Comparison of ENCODE assay signal across 8 cellular contexts in genomic region chr12:14417717-14418116, GRCh38. TPM values are rescaled to one million over a fixed set of nuclear protein-coding genes. Genes with fewer than 3 reads are reported as not detected.
DNase-seq lines count a peak whose midpoint lies in the region; ATAC-seq and TF ChIP-seq lines count a peak whose summit lies in the region.

No MANE protein-coding gene starts in this region.

- H2BK120ac ChIP-seq in mesenchymal stem cell (ENCODE audit: low read depth, low read length): no peak overlapping the region

- H3K4me1 Mint-ChIP-seq in Caco-2 (ENCODE audit: low read depth, unreplicated experiment): peaks cover 13% of the 10 kb centered on the region
- H3K4me1 Mint-ChIP-seq in endothelial cell (ENCODE audit: unreplicated experiment): peaks cover 49% of the 10 kb centered on the region

- no peaks in the 10 kb centered on the region for H3K27me3 Mint-ChIP-seq in Caco-2 (ENCODE audit: insufficient read depth, unreplicated experiment)
- H3K27me3 Mint-ChIP-seq in endothelial cell (ENCODE audit: unreplicated experiment): peaks cover 2% of the 10 kb centered on the region

- CTCF ChIA-PET in Caco-2 (lab: Charles Lee): interaction anchor here (0.6 kb wide), 3 partner anchors 52 to 180 kb away, joined by 3 to 4 read pairs (median 3); partner anchors contain the start of gene ATF7IP

- H4K91ac ChIP-seq in mesenchymal stem cell (ENCODE audit: low read length): no peak overlapping the region

- no CpG with 5 or more reads among the region's 3 CpGs for WGBS in mesenchymal stem cell

- no peak for TF ChIP-seq CTCF in Caco-2 (IDR thresholded peaks at IDR 0.05; ENCODE audit: insufficient read depth in 1 of 2, low read depth in 1 of 2, low read length in 1 of 2, severe bottlenecking in 1 of 2, unreplicated experiment in 1 of 2)
- TF ChIP-seq CTCF in endothelial cell (IDR thresholded peaks at IDR 0.05; ENCODE audit: unreplicated experiment): no peak

- peak; percentile 76 to 85 for DNase-seq in Caco-2
- peak; percentile 22 for DNase-seq in MG63
- peak; percentile 26 to 42 for DNase-seq in activated CD8-positive, alpha-beta memory T cell treated with anti-CD3 and anti-CD28 coated beads for 4 hours (ENCODE audit: low read depth in 2 of 2)
- peak; percentile 73 for DNase-seq in endothelial cell (ENCODE audit: low spot score)
- DNase-seq in mesenchymal stem cell: peak; percentile 89
- peak; percentile 26 for DNase-seq in stimulated activated CD8-positive, alpha-beta memory T cell treated with anti-CD3 and anti-CD28 coated beads, Interleukin-15, amount 100 ng/mL, for 1 hour (ENCODE audit: low read depth)
- DNase-seq in NCI-H2196 treated with DMSO at 0.1 percent for 48 hours (lab: John Stamatoyannopoulos, UW; ENCODE audit: unreplicated experiment): no peak

- H2BK15ac ChIP-seq in mesenchymal stem cell (ENCODE audit: low read depth, poor library complexity, severe bottlenecking): no peak overlapping the region

- peaks cover 26% of the 10 kb centered on the region for H3K36me3 Mint-ChIP-seq in Caco-2 (ENCODE audit: insufficient read depth, unreplicated experiment)
- peaks cover 12% of the 10 kb centered on the region for H3K36me3 Mint-ChIP-seq in endothelial cell (ENCODE audit: low read depth, unreplicated experiment)

- intact Hi-C loops in Caco-2 (cut with micrococcal nuclease; ENCODE audit: unreplicated experiment): loop anchor here (1.0 to 2.0 kb wide), 3 partner anchors 33 to 231 kb away; no protein-coding TSS in a partner anchor

- ATAC-seq in GM19023 (IDR thresholded peaks at IDR 0.05; ENCODE audit: unreplicated experiment): no peak

- POLR2A ChIA-PET in Caco-2 (lab: Charles Lee): interaction anchor here (1.2 kb wide), 1 partner anchor 52 kb away, joined by 8 read pairs; the partner anchor contains the start of gene ATF7IP

- no peak overlapping the region for H2AK5ac ChIP-seq in mesenchymal stem cell (ENCODE audit: low read length, severe bottlenecking)

- H4K8ac ChIP-seq in mesenchymal stem cell (ENCODE audit: low read length): no peak overlapping the region

- H3K4me3 ChIP-seq in Caco-2 (ENCODE audit: low read depth, low read length) (no peak overlapping the region), MG63 (no peak overlapping the region), mesenchymal stem cell (ENCODE audit: insufficient read depth in 1 of 2, low read depth in 1 of 2, low read length in 2 of 2) (no peak overlapping the region)

- no TSS peak for BruUV-seq in Caco-2 (replicated peaks; lab: Mats Ljungman, UMichigan)

- no peaks in the 10 kb centered on the region for H3K27me3 ChIP-seq in Caco-2 (replicated peaks; ENCODE audit: control insufficient read depth, insufficient read depth, low read length)
- H3K27me3 ChIP-seq in MG63: no peaks in the 10 kb centered on the region
- no peaks in the 10 kb centered on the region for H3K27me3 ChIP-seq in mesenchymal stem cell (ENCODE audit: control insufficient read depth in 1 of 2, insufficient read depth in 1 of 2, low read length in 2 of 2)

- no peaks in the 10 kb centered on the region for H3K36me3 ChIP-seq in Caco-2 (ENCODE audit: control insufficient read depth, insufficient read depth, low read length)
- H3K36me3 ChIP-seq in MG63: peaks cover 7% of the 10 kb centered on the region
- peaks cover 0 to 19% of the 10 kb centered on the region in 2 experiments for H3K36me3 ChIP-seq in mesenchymal stem cell (ENCODE audit: control insufficient read depth in 1 of 2, insufficient read depth in 2 of 2, low read depth in 1 of 2, low read length in 2 of 2)

- peaks cover 11% of the 10 kb centered on the region for H3K9me3 Mint-ChIP-seq in Caco-2 (ENCODE audit: unreplicated experiment)
- no peaks in the 10 kb centered on the region for H3K9me3 Mint-ChIP-seq in endothelial cell (ENCODE audit: unreplicated experiment)

- no peak overlapping the region for H2AFZ ChIP-seq in mesenchymal stem cell (ENCODE audit: low read depth, low read length)

- peak overlapping the region; percentile 62 for H3K9ac ChIP-seq in mesenchymal stem cell (ENCODE audit: low read length)

- H3K79me1 ChIP-seq in mesenchymal stem cell (replicated peaks; ENCODE audit: low read length, poor library complexity, severe bottlenecking): peaks cover 6% of the 10 kb centered on the region

- no peak overlapping the region for H3K14ac ChIP-seq in mesenchymal stem cell (ENCODE audit: low read length in 2 of 2)

- H3K4me1 ChIP-seq in Caco-2 (peaks cover 15% of the 10 kb centered on the region; the same call in 1 of the 2 replicates), mesenchymal stem cell (ENCODE audit: control insufficient read depth, insufficient read depth, low read depth, low read length) (peaks cover 1% of the 10 kb centered on the region)

- H3K18ac ChIP-seq in mesenchymal stem cell (ENCODE audit: low read depth in 1 of 2, low read length in 2 of 2): no peak overlapping the region

- H3K4ac ChIP-seq in mesenchymal stem cell (ENCODE audit: low read depth in 1 of 2, low read length in 2 of 2): no peak overlapping the region

- H3K9me3 ChIP-seq in Caco-2 (no peaks in the 10 kb centered on the region), MG63 (peaks cover 12% of the 10 kb centered on the region), mesenchymal stem cell (ENCODE audit: control insufficient read depth, low read length) (peaks cover 21% of the 10 kb centered on the region)

- peak overlapping the region; percentile 59 for H3K27ac ChIP-seq in mesenchymal stem cell (ENCODE audit: low read length, poor library complexity, severe bottlenecking)

- H2BK12ac ChIP-seq in mesenchymal stem cell (ENCODE audit: low read length in 2 of 2): no peak overlapping the region

- H3K27ac Mint-ChIP-seq in Caco-2 (ENCODE audit: unreplicated experiment): no peak overlapping the region
- H3K27ac Mint-ChIP-seq in endothelial cell (ENCODE audit: unreplicated experiment): peak overlapping the region; percentile 99

- H3K23ac ChIP-seq in mesenchymal stem cell (ENCODE audit: low read length in 2 of 2): no peak overlapping the region

- H2BK5ac ChIP-seq in mesenchymal stem cell (ENCODE audit: low read depth, low read length, poor library complexity, severe bottlenecking): no peak overlapping the region

- no peak overlapping the region for H3K4me2 ChIP-seq in mesenchymal stem cell (ENCODE audit: low read length, poor library complexity, severe bottlenecking)

- H3K4me3 Mint-ChIP-seq in Caco-2 (ENCODE audit: unreplicated experiment) (peak overlapping the region; percentile 14), endothelial cell (ENCODE audit: unreplicated experiment) (peak overlapping the region; percentile 83)

RNA-seq across cellular contexts. Expression of gene ATF7IP, which starts 52.2 kb away (rescaled TPM):
- total RNA-seq in Caco-2 (2022) (98.3 and 107 TPM in 2 replicates), endothelial cell (ENCODE audit: unreplicated experiment) (153 TPM)
- 15.3 and 19.9 TPM in 2 replicates for total RNA-seq in MG63 (2014; rRNA removed; shearing (Covaris generic); ENCODE audit: low replicate concordance)
- polyA plus RNA-seq in mesenchymal stem cell (2013, experiment 1 of 2): 14.7 TPM
- polyA plus RNA-seq in mesenchymal stem cell (2013, experiment 2 of 2): 13.8 TPM
